In genomic region chr12:117792877-117793424, GRCh38 we compare ENCODE assay signal across 19 cellular contexts.
DNase-seq lines count a peak whose midpoint lies in the region; ATAC-seq, FAIRE-seq and TF ChIP-seq lines count a peak whose summit lies in the region.
"Had no signal": no experiment of that assay in that cellular context is flagged by ENCODE, and none has a peak within 500 bp of the region (broad histone marks: within the 10 kb centered on the region; RNA-seq: fewer than 3 reads in every experiment).

No MANE protein-coding gene starts in this region.

- no peak overlapping the region for H3K14ac ChIP-seq in H9 (ENCODE audit: insufficient read depth, low read length)
- H3K14ac ChIP-seq in H1 (ENCODE audit: insufficient read length): no peak overlapping the region
- H3K14ac ChIP-seq in trophoblast cell (ENCODE audit: low read length): no peak overlapping the region

- H3K27me3 Mint-ChIP-seq in H9 (ENCODE audit: low read depth): no peaks in the 10 kb centered on the region
- H3K27me3 Mint-ChIP-seq: IgD-negative memory B cell had no signal

- CTCF ChIA-PET in PC-3 (lab: Charles Lee): no interaction called here
- CTCF ChIA-PET in H1 (lab: Charles Lee; ENCODE audit: partially characterized antibody): interaction anchor here (0.6 to 2.0 kb wide), 2 partner anchors 11 to 66 kb away, joined by 4 read pairs; no protein-coding TSS in a partner anchor

- H2BK15ac ChIP-seq in H9 (ENCODE audit: low read depth, low read length): no peak overlapping the region
- H2BK15ac ChIP-seq in H1 (ENCODE audit: low read length): peak overlapping the region; percentile 76; the same call in 1 of the 2 replicates

- peak overlapping the region; percentile 21 for H4K5ac ChIP-seq in H9 (ENCODE audit: insufficient read length, low read depth, low read length)
- H4K5ac ChIP-seq in H1 (ENCODE audit: insufficient read length, low read depth, low read length): no peak overlapping the region

- no CpG with 5 or more reads among the region's 8 CpGs for WGBS in H9 (ENCODE audit: extremely low coverage, insufficient read length, low lambda C conversion rate)
- WGBS in H1 (ENCODE audit: extremely low coverage in 1 of 2, insufficient coverage in 1 of 2, insufficient read length in 1 of 2, insufficient replicate concordance in 2 of 2, low coverage in 1 of 2, low lambda C conversion rate in 2 of 2, missing lambda C conversion rate in 1 of 2), 2 experiments: 88% methylated on average over 8 of the region's 8 CpGs; no CpG with 5 or more reads in 1 of the 2 experiments
- no CpG with 5 or more reads among the region's 8 CpGs for WGBS in trophoblast cell (ENCODE audit: extremely low coverage, insufficient coverage, insufficient read length)

- H2BK5ac ChIP-seq in H9 (ENCODE audit: insufficient read length, low read length) (no peak overlapping the region), H1 (ENCODE audit: low read depth, low read length) (peak overlapping the region; percentile 80), trophoblast cell (ENCODE audit: low read depth, low read length, poor library complexity) (no peak overlapping the region)

- TF ChIP-seq CTCF in H9 (conservative IDR thresholded peaks at IDR 0.05) (no peak), PC-3 (conservative IDR thresholded peaks at IDR 0.05; ENCODE audit: low read depth, low read length) (no peak), H1 (IDR thresholded peaks at IDR 0.05; ENCODE audit: control extremely low read depth in 1 of 3, insufficient read depth in 1 of 3, low read depth in 1 of 3, low read length in 3 of 3) (no peak), GM20000 (IDR thresholded peaks at IDR 0.05; ENCODE audit: extremely low read depth, missing control alignments) (no peak)

- DNase-seq in H9: no peak
- DNase-seq in PC-3: no peak
- no peak for DNase-seq in H1 (ENCODE audit: low read depth in 1 of 2, low spot score in 2 of 2)
- no peak for DNase-seq in trophoblast cell
- no peak for DNase-seq in GM20000 (ENCODE audit: low spot score)
- DNase-seq in HPDE6-E6E7 (ENCODE audit: extremely low spot score): no peak
- DNase-seq in activated naive CD4-positive, alpha-beta T cell treated with anti-CD3 and anti-CD28 coated beads, Interleukin-2, amount 50 U/mL, for 16 hours: no peak
- DNase-seq: Calu3; CD8-positive, alpha-beta T cell; DMS53; DND-41; EL; H7; KG1 had no signal

- H3F3A ChIP-seq in PC-3 (ENCODE audit: low read length, unreplicated experiment): peaks cover 5% of the 10 kb centered on the region

- H4K12ac ChIP-seq in trophoblast cell (ENCODE audit: low read depth, low read length): no peak overlapping the region

- H3K27ac ChIP-seq in H9 (ENCODE audit: insufficient read length, low read depth, low read length) (no peak overlapping the region), PC-3 (ENCODE audit: low read length) (peak overlapping the region; percentile 71), H1 (ENCODE audit: low read depth, low read length) (no peak overlapping the region), trophoblast cell (ENCODE audit: low read depth, low read length) (no peak overlapping the region)
- H3K27ac ChIP-seq: BLaER1 treated with 17β-estradiol and CSF1 and Interleukin-3, amounts not matched to agents 10 nM and 100 nM had no signal

- H3K18ac ChIP-seq in H9 (ENCODE audit: insufficient read length, low read depth, low read length) (peak overlapping the region; percentile 0), H1 (ENCODE audit: extremely low read depth, low read length) (no peak overlapping the region), trophoblast cell (ENCODE audit: low read length) (no peak overlapping the region)

- H2BK20ac ChIP-seq in H9 (ENCODE audit: low read depth, low read length, poor library complexity, severe bottlenecking): no peak overlapping the region
- no peak overlapping the region for H2BK20ac ChIP-seq in H1 (ENCODE audit: low read length)

- peaks cover 30 to 35% of the 10 kb centered on the region in 2 experiments for H3K4me1 Mint-ChIP-seq in H9
- H3K4me1 Mint-ChIP-seq: B cell, IgD-negative memory B cell had no signal

- POLR2A ChIA-PET in PC-3 (lab: Charles Lee; ENCODE audit: unreplicated experiment) (no interaction called here), H1 (lab: Charles Lee; ENCODE audit: partially characterized antibody) (no interaction called here)

- H3K23me2 ChIP-seq in H9 (ENCODE audit: insufficient read length, low read depth, low read length, poor library complexity, severe bottlenecking): no peaks in the 10 kb centered on the region
- H3K23me2 ChIP-seq in H1 (ENCODE audit: low read depth, low read length): peaks cover 16% of the 10 kb centered on the region

- H4K8ac ChIP-seq in H9 (replicated peaks; ENCODE audit: insufficient read length, low read depth, low read length) (peak overlapping the region; percentile 46), H1 (ENCODE audit: extremely low read depth, insufficient read depth, low read length) (peak overlapping the region; percentile 47; the same call in 1 of the 2 replicates), trophoblast cell (ENCODE audit: low read depth, low read length) (no peak overlapping the region)

- H3K4me1 ChIP-seq in H9 (ENCODE audit: insufficient read depth, low read length) (peaks cover 11% of the 10 kb centered on the region; the same call in 1 of the 2 replicates), PC-3 (ENCODE audit: insufficient read depth, low read length) (peaks cover 24% of the 10 kb centered on the region), H1 (replicated peaks in 1 of 4; ENCODE audit: control insufficient read depth in 3 of 4, insufficient read depth in 4 of 4, low read length in 3 of 4) (peaks cover 2 to 13% (median 10%) of the 10 kb centered on the region in 4 experiments; a peak in 5 of 7 replicates), trophoblast cell (ENCODE audit: control insufficient read depth in 1 of 2, insufficient read depth in 2 of 2, low read length in 2 of 2) (no peaks in the 10 kb centered on the region)

- no peaks in the 10 kb centered on the region for H3K9me3 Mint-ChIP-seq in H9
- H3K9me3 Mint-ChIP-seq: CD8-positive, alpha-beta T cell had no signal

- peaks cover 0 to 1% (median 0%) of the 10 kb centered on the region in 3 experiments; a peak in 1 of 7 replicates for H3K36me3 Mint-ChIP-seq in H9 (ENCODE audit: insufficient read depth in 1 of 3, low read depth in 3 of 3)
- H3K36me3 Mint-ChIP-seq: CD8-positive, alpha-beta T cell had no signal

- no peak overlapping the region for H2AK5ac ChIP-seq in H9 (ENCODE audit: insufficient read length, low read length)
- H2AK5ac ChIP-seq in H1 (ENCODE audit: low read depth, low read length): peak overlapping the region; percentile 98
- no peak overlapping the region for H2AK5ac ChIP-seq in trophoblast cell (ENCODE audit: low read length)

- H3K4ac ChIP-seq in H9 (ENCODE audit: low read depth, low read length) (no peak overlapping the region), H1 (replicated peaks; ENCODE audit: insufficient read length, low read depth, low read length) (peak overlapping the region; percentile 80), trophoblast cell (ENCODE audit: low read depth, low read length) (no peak overlapping the region)

- H2AFZ ChIP-seq in H9 (ENCODE audit: low read length) (no peak overlapping the region), PC-3 (ENCODE audit: low read length) (no peak overlapping the region), H1 (ENCODE audit: low read length) (no peak overlapping the region), trophoblast cell (ENCODE audit: insufficient read depth, low read length, poor library complexity) (no peak overlapping the region)
- H2AFZ ChIP-seq: GM23338 had no signal

- no peak overlapping the region for H3K4me3 ChIP-seq in PC-3 (ENCODE audit: low read length)
- no peak overlapping the region for H3K4me3 ChIP-seq in H1 (ENCODE audit: extremely low read depth in 1 of 4, insufficient read depth in 2 of 4, low read depth in 3 of 4, low read length in 4 of 4)
- peak overlapping the region; percentile 39 for H3K4me3 ChIP-seq in trophoblast cell (ENCODE audit: low read depth, low read length)
- H3K4me3 ChIP-seq: BLaER1 treated with 17β-estradiol and CSF1 and Interleukin-3, amounts not matched to agents 10 nM and 100 nM; GM12878; GM23338 had no signal

- H3K27ac Mint-ChIP-seq in H9: no peak overlapping the region
- H3K27ac Mint-ChIP-seq: B cell; CD8-positive, alpha-beta T cell; GM23338; IgD-negative memory B cell had no signal

- H3K4me3 Mint-ChIP-seq in H9: no peak overlapping the region
- H3K4me3 Mint-ChIP-seq: B cell; CD8-positive, alpha-beta T cell; GM23338; IgD-negative memory B cell had no signal

- H2BK120ac ChIP-seq in H9 (ENCODE audit: low read depth, low read length, poor library complexity, severe bottlenecking): no peak overlapping the region
- no peak overlapping the region for H2BK120ac ChIP-seq in H1 (replicated peaks; ENCODE audit: low read depth, low read length)
- H2BK120ac ChIP-seq in trophoblast cell (ENCODE audit: insufficient read depth, low read length, poor library complexity): no peak overlapping the region

- peak overlapping the region; percentile 55 for H3K23ac ChIP-seq in H9 (ENCODE audit: insufficient read length, low read depth, low read length)
- H3K23ac ChIP-seq in H1 (ENCODE audit: insufficient read length): no peak overlapping the region
- peak overlapping the region; percentile 95 for H3K23ac ChIP-seq in trophoblast cell (ENCODE audit: low read length)

- no peak for ATAC-seq in PC-3
- ATAC-seq: CD8-positive, alpha-beta T cell; GM12878; GM23338 had no signal

- no peak overlapping the region for H4K91ac ChIP-seq in H9 (ENCODE audit: insufficient read length, low read depth, low read length)
- H4K91ac ChIP-seq in H1 (replicated peaks; ENCODE audit: insufficient read length, low read length): peak overlapping the region; percentile 82
- no peak overlapping the region for H4K91ac ChIP-seq in trophoblast cell (ENCODE audit: low read depth, low read length)

- BruUV-seq in PC-3 (replicated peaks; lab: Mats Ljungman, UMichigan): no TSS peak

- no peaks in the 10 kb centered on the region for H3K9me2 ChIP-seq in PC-3 (replicated peaks; ENCODE audit: low read length)

- H3K36me3 ChIP-seq in PC-3 (ENCODE audit: low read depth, low read length) (no peaks in the 10 kb centered on the region), H1 (ENCODE audit: control insufficient read depth in 2 of 4, insufficient read depth in 4 of 4, low read length in 3 of 4) (peaks cover 0 to 3% (median 0%) of the 10 kb centered on the region in 4 experiments; a peak in 1 of 8 replicates), trophoblast cell (ENCODE audit: control insufficient read depth in 1 of 2, insufficient read depth in 2 of 2, low read length in 2 of 2) (no peaks in the 10 kb centered on the region)
- H3K36me3 ChIP-seq: BLaER1 treated with 17β-estradiol and CSF1 and Interleukin-3, amounts not matched to agents 10 nM and 100 nM had no signal

- H3K79me2 ChIP-seq in H9 (ENCODE audit: insufficient read depth, low read length) (no peaks in the 10 kb centered on the region), PC-3 (ENCODE audit: low read length) (no peaks in the 10 kb centered on the region), H1 (ENCODE audit: control insufficient read depth in 1 of 2, insufficient read depth in 2 of 2, low read length in 2 of 2) (no peaks in the 10 kb centered on the region), trophoblast cell (ENCODE audit: control insufficient read depth, insufficient read depth, low read length, poor library complexity) (no peaks in the 10 kb centered on the region)

- no peak for TF ChIP-seq RAD21 in H1 (IDR thresholded peaks at IDR 0.05 in 1 of 2, conservative IDR thresholded peaks at IDR 0.05 in 1 of 2; ENCODE audit: low read depth in 2 of 2, low read length in 2 of 2)

- no peak for TF ChIP-seq EP300 in H1 (IDR thresholded peaks at IDR 0.05; ENCODE audit: borderline replicate concordance in 1 of 2, low read depth in 2 of 2, low read length in 2 of 2)

- H3K79me1 ChIP-seq in H9 (ENCODE audit: insufficient read depth, low read depth, low read length, poor library complexity, severe bottlenecking) (no peaks in the 10 kb centered on the region), H1 (ENCODE audit: low read depth, low read length) (peaks cover 2% of the 10 kb centered on the region; the same call in 1 of the 2 replicates), trophoblast cell (ENCODE audit: low read length) (no peaks in the 10 kb centered on the region)

- H3K56ac ChIP-seq in H9 (ENCODE audit: insufficient read length, low read depth, low read length): no peak overlapping the region
- H3K56ac ChIP-seq in H1 (replicated peaks; ENCODE audit: insufficient read length, low read depth, low read length): no peak overlapping the region

- H2BK12ac ChIP-seq in H9 (ENCODE audit: insufficient read length, low read depth, low read length) (no peak overlapping the region), H1 (ENCODE audit: low read depth, low read length) (peak overlapping the region; percentile 95; the same call in 1 of the 2 replicates), trophoblast cell (ENCODE audit: low read length) (no peak overlapping the region)

- H3K9me3 ChIP-seq in H9 (ENCODE audit: control insufficient read depth, low read depth, low read length): no peaks in the 10 kb centered on the region
- no peaks in the 10 kb centered on the region for H3K9me3 ChIP-seq in PC-3 (ENCODE audit: low read length)
- H3K9me3 ChIP-seq in H1 (ENCODE audit: insufficient read depth in 2 of 2, low read depth in 1 of 2, low read length in 1 of 2): peaks cover 0 to 14% of the 10 kb centered on the region in 2 experiments; a peak in 2 of 4 replicates
- H3K9me3 ChIP-seq in trophoblast cell (ENCODE audit: insufficient read depth, low read depth, low read length): peaks cover 18% of the 10 kb centered on the region

- H4K20me1 ChIP-seq in H9 (ENCODE audit: control insufficient read depth, insufficient read depth, insufficient read length) (peaks cover 2% of the 10 kb centered on the region), PC-3 (ENCODE audit: low read length) (no peaks in the 10 kb centered on the region), H1 (replicated peaks in 1 of 2; ENCODE audit: control insufficient read depth in 1 of 2, insufficient read depth in 2 of 2, low read length in 2 of 2) (peaks cover 0 to 11% of the 10 kb centered on the region in 2 experiments)
- H4K20me1 ChIP-seq: BLaER1 treated with 17β-estradiol and CSF1 and Interleukin-3, amounts not matched to agents 10 nM and 100 nM had no signal

- H3K9ac ChIP-seq in H9 (ENCODE audit: extremely low read depth, insufficient read length, low read length): no peak overlapping the region
- no peak overlapping the region for H3K9ac ChIP-seq in PC-3 (ENCODE audit: low read length)
- H3K9ac ChIP-seq in H1 (replicated peaks in 1 of 4; ENCODE audit: extremely low read depth in 1 of 4, low read depth in 3 of 4, low read length in 3 of 4): no peak overlapping the region; a peak in 1 of 7 replicates
- H3K9ac ChIP-seq in trophoblast cell (ENCODE audit: low read length): no peak overlapping the region
- H3K9ac ChIP-seq: BLaER1 treated with 17β-estradiol and CSF1 and Interleukin-3, amounts not matched to agents 10 nM and 100 nM had no signal

- H3K27me3 ChIP-seq in H9 (ENCODE audit: insufficient read depth, low read length): no peaks in the 10 kb centered on the region
- no peaks in the 10 kb centered on the region for H3K27me3 ChIP-seq in PC-3 (ENCODE audit: low read length)
- H3K27me3 ChIP-seq in H1 (replicated peaks in 1 of 4; ENCODE audit: control insufficient read depth in 3 of 4, extremely low read depth in 1 of 4, insufficient read depth in 3 of 4, low read length in 3 of 4): no peaks in the 10 kb centered on the region; a peak in 2 of 7 replicates
- no peaks in the 10 kb centered on the region for H3K27me3 ChIP-seq in trophoblast cell (ENCODE audit: insufficient read depth, low read length)
- H3K27me3 ChIP-seq: BLaER1 treated with 17β-estradiol and CSF1 and Interleukin-3, amounts not matched to agents 10 nM and 100 nM had no signal

- H3K4me2 ChIP-seq in H9 (ENCODE audit: insufficient read depth, insufficient read length, low read length): no peak overlapping the region
- H3K4me2 ChIP-seq in PC-3 (ENCODE audit: low read length): peak overlapping the region; percentile 48
- H3K4me2 ChIP-seq in H1 (ENCODE audit: insufficient read depth in 1 of 2, low read depth in 2 of 2, low read length in 2 of 2): no peak overlapping the region; a peak in 1 of 4 replicates
- no peak overlapping the region for H3K4me2 ChIP-seq in trophoblast cell (ENCODE audit: low read length)
- H3K4me2 ChIP-seq: GM23338 had no signal

- no peak for TF ChIP-seq POLR2A in H1 (IDR thresholded peaks at IDR 0.05; ENCODE audit: control extremely low read depth in 1 of 2, low read depth in 2 of 2, low read length in 2 of 2)

- no peak overlapping the region for H3T11ph ChIP-seq in H9 (ENCODE audit: low read length)

- peak; percentile 70 for FAIRE-seq in H1 (lab: Jason Lieb, UNC)

- intact Hi-C loops in PC-3 (cut with micrococcal nuclease): loop anchor here (5.0 kb wide), 1 partner anchor 106 kb away; no protein-coding TSS in a partner anchor
